8 cellular contexts compared by ENCODE assay signal in the genomic region with DNA sequence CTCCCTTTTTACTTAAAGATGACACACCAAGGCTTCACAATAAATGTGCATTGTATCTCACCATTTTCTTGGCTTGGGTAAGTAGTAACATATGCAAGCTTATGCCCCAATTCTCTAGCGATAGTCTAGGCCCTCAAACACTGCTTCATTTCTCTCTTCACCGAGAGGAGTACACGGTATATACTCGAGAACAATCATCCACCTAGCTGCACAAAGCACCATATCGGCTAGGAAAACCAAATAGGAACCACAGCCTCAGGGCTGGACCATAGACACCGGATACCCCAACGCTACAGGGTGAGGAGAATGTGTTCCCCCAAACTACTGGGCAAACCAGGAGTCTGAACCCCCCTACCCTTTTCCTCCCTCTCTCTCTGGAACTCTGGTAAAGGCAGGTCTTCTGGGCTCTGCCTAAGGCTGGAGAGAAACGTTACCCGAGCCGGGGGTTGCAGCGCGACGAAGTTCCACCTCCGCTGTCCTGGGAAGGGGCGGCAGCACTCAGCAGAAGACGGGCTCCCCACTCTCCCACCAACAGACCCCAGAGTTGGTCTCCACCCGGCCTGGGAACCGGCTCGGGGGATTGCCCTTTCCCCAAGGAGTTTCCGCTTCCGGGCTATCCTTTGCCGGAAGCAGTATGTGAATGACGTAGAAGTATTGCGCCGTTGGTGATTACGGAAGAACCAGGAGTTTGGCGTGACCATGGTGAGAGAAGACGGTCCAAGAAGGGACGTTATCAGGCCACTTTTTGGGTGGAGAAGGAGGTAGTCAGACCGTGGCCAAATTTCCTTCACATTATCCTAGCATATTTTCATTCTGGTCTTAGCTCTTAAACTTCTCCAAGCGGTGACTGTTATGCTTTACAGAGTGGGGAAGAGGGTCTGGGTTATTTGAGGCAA. TPM values are rescaled to one million over a fixed set of nuclear protein-coding genes. Genes with fewer than 3 reads are reported as not detected.
DNase-seq lines count a peak whose midpoint lies in the region; ATAC-seq and TF ChIP-seq lines count a peak whose summit lies in the region.

A gene with protein sequence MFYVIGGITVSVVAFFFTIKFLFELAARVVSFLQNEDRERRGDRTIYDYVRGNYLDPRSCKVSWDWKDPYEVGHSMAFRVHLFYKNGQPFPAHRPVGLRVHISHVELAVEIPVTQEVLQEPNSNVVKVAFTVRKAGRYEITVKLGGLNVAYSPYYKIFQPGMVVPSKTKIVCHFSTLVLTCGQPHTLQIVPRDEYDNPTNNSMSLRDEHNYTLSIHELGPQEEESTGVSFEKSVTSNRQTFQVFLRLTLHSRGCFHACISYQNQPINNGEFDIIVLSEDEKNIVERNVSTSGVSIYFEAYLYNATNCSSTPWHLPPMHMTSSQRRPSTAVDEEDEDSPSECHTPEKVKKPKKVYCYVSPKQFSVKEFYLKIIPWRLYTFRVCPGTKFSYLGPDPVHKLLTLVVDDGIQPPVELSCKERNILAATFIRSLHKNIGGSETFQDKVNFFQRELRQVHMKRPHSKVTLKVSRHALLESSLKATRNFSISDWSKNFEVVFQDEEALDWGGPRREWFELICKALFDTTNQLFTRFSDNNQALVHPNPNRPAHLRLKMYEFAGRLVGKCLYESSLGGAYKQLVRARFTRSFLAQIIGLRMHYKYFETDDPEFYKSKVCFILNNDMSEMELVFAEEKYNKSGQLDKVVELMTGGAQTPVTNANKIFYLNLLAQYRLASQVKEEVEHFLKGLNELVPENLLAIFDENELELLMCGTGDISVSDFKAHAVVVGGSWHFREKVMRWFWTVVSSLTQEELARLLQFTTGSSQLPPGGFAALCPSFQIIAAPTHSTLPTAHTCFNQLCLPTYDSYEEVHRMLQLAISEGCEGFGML (minus strand): TSS at position 582 of the 896 bp plus-strand sequence. CDS start 27,465 bp downstream, outside the sequence.
FCF1 (plus strand) TSS at position 646 of the 896 bp plus-strand sequence; CDS start at position 700, 54 bp downstream.

- H3K14ac ChIP-seq in neuronal stem cell (ENCODE audit: low read length) = no peak within 1 kb of the TSS

- TSS peak; percentile 63 for BruUV-seq in Calu3 (replicated peaks; lab: Mats Ljungman, UMichigan)

- H3K9me3 ChIP-seq in neuronal stem cell (replicated peaks in 1 of 2; ENCODE audit: control insufficient read depth in 2 of 2, insufficient read depth in 1 of 2, low read depth in 1 of 2, low read length in 2 of 2) = no peaks in the 10 kb centered on the region
- H3K9me3 ChIP-seq in suprapubic skin = no peaks in the 10 kb centered on the region

- no peak within 1 kb of the TSS for H2BK12ac ChIP-seq in neuronal stem cell (ENCODE audit: low read length)

- no peak within 1 kb of the TSS for H3K27ac ChIP-seq in neuronal stem cell (replicated peaks; ENCODE audit: low read length)
- peak within 1 kb of the TSS; percentile 78 for H3K27ac ChIP-seq in suprapubic skin

- peaks cover 0 to 31% of the 10 kb centered on the region in 2 donors for H3K36me3 ChIP-seq in neuronal stem cell (replicated peaks in 1 of 2; ENCODE audit: control insufficient read depth in 2 of 2, insufficient read depth in 2 of 2, low read length in 2 of 2)
- H3K36me3 ChIP-seq in suprapubic skin = peaks cover 5% of the 10 kb centered on the region

- H2BK120ac ChIP-seq in neuronal stem cell (ENCODE audit: low read depth, low read length) = no peak within 1 kb of the TSS

- peaks cover 34% of the 10 kb centered on the region for H3K36me3 Mint-ChIP-seq in Calu3 (ENCODE audit: insufficient read depth, unreplicated experiment)

- peak; percentile 80 for DNase-seq in Calu3
- peak; percentile 77 for DNase-seq in LNCaP clone FGC (ENCODE audit: low read depth)
- peak; percentile 84 for DNase-seq in activated T-cell treated with anti-CD3 and anti-CD28 coated beads, Interleukin-2, amount 50 U/mL, for 48 hours
- peak; percentile 92 for DNase-seq in fibroblast of villous mesenchyme (ENCODE audit: low read depth)
- peak; percentile 82 for DNase-seq in neuronal stem cell (ENCODE audit: low spot score)
- peak; percentile 87 for DNase-seq in suprapubic skin (ENCODE audit: low spot score in 2 of 2)
- DNase-seq in NCI-H187 (lab: John Stamatoyannopoulos, UW) = no peak

- TF ChIP-seq EP300 in suprapubic skin (IDR thresholded peaks at IDR 0.05) = no peak

- H3K4me3 Mint-ChIP-seq in Calu3 (ENCODE audit: low read depth, unreplicated experiment) = peak within 1 kb of the TSS; percentile 92

- WGBS in neuronal stem cell (ENCODE audit: extremely low coverage in 2 of 2, insufficient read length in 2 of 2, insufficient replicate concordance in 1 of 2), 2 donors = no CpG with 5 or more reads among the region's 31 CpGs
- WGBS in suprapubic skin = 2% methylated on average over 19 of the region's 31 CpGs

- TF ChIP-seq POLR2A in suprapubic skin (IDR thresholded peaks at IDR 0.05) = peak in 1 of 2 donors; percentile 76

- no peak within 1 kb of the TSS for H4K91ac ChIP-seq in neuronal stem cell (ENCODE audit: low read depth, low read length, poor library complexity)

- H4K8ac ChIP-seq in neuronal stem cell (ENCODE audit: low read depth, low read length) = no peak within 1 kb of the TSS

- H3K4me3 ChIP-seq in LNCaP clone FGC (ENCODE audit: low read depth, low read length) (peak within 1 kb of the TSS; percentile 91), fibroblast of villous mesenchyme (ENCODE audit: low read depth, low read length) (peak within 1 kb of the TSS; percentile 98), neuronal stem cell (ENCODE audit: low read length in 2 of 2) (peak within 1 kb of the TSS; percentile 90 to 96), suprapubic skin (peak within 1 kb of the TSS; percentile 80)

- peaks cover 10% of the 10 kb centered on the region for H3K4me1 Mint-ChIP-seq in Calu3 (ENCODE audit: low read depth, unreplicated experiment)

- H3K9me3 Mint-ChIP-seq in Calu3 (ENCODE audit: low read depth, unreplicated experiment) = no peaks in the 10 kb centered on the region

- intact Hi-C loops in Calu3 (cut with micrococcal nuclease; ENCODE audit: unreplicated experiment) = loop anchor here (10.0 kb wide), 1 partner anchor 98 kb away; the partner anchor contains the start of gene LTBP2

- CTCF ChIA-PET in Calu3 (lab: Charles Lee) = interaction anchor here (1.0 kb wide), 1 partner anchor 42 kb away, joined by 3 read pairs; no protein-coding TSS in a partner anchor

- H2BK15ac ChIP-seq in neuronal stem cell (ENCODE audit: low read length) = no peak within 1 kb of the TSS

- H3K27me3 Mint-ChIP-seq in Calu3 (ENCODE audit: unreplicated experiment) = no peaks in the 10 kb centered on the region

- H3K4me2 ChIP-seq in neuronal stem cell (ENCODE audit: insufficient read depth, low read length, poor library complexity, severe bottlenecking) = peak within 1 kb of the TSS; percentile 55

- peaks cover 2% of the 10 kb centered on the region in 2 donors for H3K4me1 ChIP-seq in neuronal stem cell (ENCODE audit: control insufficient read depth in 2 of 2, insufficient read depth in 1 of 2, low read depth in 1 of 2, low read length in 2 of 2)
- peaks cover 31% of the 10 kb centered on the region for H3K4me1 ChIP-seq in suprapubic skin

- peak within 1 kb of the TSS; percentile 99 for H3K27ac Mint-ChIP-seq in Calu3 (ENCODE audit: unreplicated experiment)

- peak within 1 kb of the TSS; percentile 72 for H2AFZ ChIP-seq in neuronal stem cell (ENCODE audit: low read length)

- no peak within 1 kb of the TSS for H2AK5ac ChIP-seq in neuronal stem cell (ENCODE audit: low read depth, low read length)

- peak; percentile 95 for ATAC-seq in GM21723 (IDR thresholded peaks at IDR 0.05; ENCODE audit: unreplicated experiment)

- H3K9ac ChIP-seq in neuronal stem cell (ENCODE audit: low read depth, low read length, poor library complexity) = peak within 1 kb of the TSS; percentile 70

- peak within 1 kb of the TSS; percentile 33 for H3K18ac ChIP-seq in neuronal stem cell (ENCODE audit: low read length)

- TF ChIP-seq CTCF in Calu3 (IDR thresholded peaks at IDR 0.05; ENCODE audit: unreplicated experiment) (no peak), LNCaP clone FGC (IDR thresholded peaks at IDR 0.05; ENCODE audit: control insufficient read depth, extremely low read depth, insufficient read depth) (no peak), fibroblast of villous mesenchyme (IDR thresholded peaks at IDR 0.05; ENCODE audit: insufficient read depth, low read depth, low read length) (no peak), suprapubic skin (IDR thresholded peaks at IDR 0.05) (no peak)

- no peak within 1 kb of the TSS for H3K4ac ChIP-seq in neuronal stem cell (ENCODE audit: low read length)

- H3K27me3 ChIP-seq in neuronal stem cell (ENCODE audit: control insufficient read depth in 3 of 3, insufficient read depth in 3 of 3, low read depth in 1 of 3, low read length in 3 of 3) = no peaks in the 10 kb centered on the region
- no peaks in the 10 kb centered on the region for H3K27me3 ChIP-seq in suprapubic skin

- H3K79me1 ChIP-seq in neuronal stem cell (ENCODE audit: low read depth, low read length) = peaks cover 4% of the 10 kb centered on the region

- no peak within 1 kb of the TSS for H2BK5ac ChIP-seq in neuronal stem cell (ENCODE audit: low read length)

- no peak within 1 kb of the TSS for H3K23ac ChIP-seq in neuronal stem cell (ENCODE audit: low read depth, low read length, poor library complexity)

RNA-seq across cellular contexts. Expression of the first gene that starts in this region (rescaled TPM):
- total RNA-seq in Calu3 (2022) (31.9 and 40.3 TPM in 2 replicates), fibroblast of villous mesenchyme (39.0 and 44.5 TPM in 2 replicates), suprapubic skin (10 to 100 TPM; 18.0 to 44.2 (median 30.1) TPM)
- polyA plus RNA-seq in neuronal stem cell (2013, experiment 1 of 2) = 29.2 TPM
- 29.2 TPM for polyA plus RNA-seq in neuronal stem cell (2013, experiment 2 of 2)

RNA-seq across cellular contexts. Expression of gene FCF1, which starts in this region (rescaled TPM):
- total RNA-seq in Calu3 (2022) = 58.0 and 60.9 TPM in 2 replicates
- total RNA-seq in fibroblast of villous mesenchyme = 22.5 and 24.2 TPM in 2 replicates
- polyA plus RNA-seq in neuronal stem cell (2013, experiment 1 of 2) = 52.6 TPM
- polyA plus RNA-seq in neuronal stem cell (2013, experiment 2 of 2) = 52.0 TPM
- 10 to 100 TPM; 25.3 to 32.5 (median 27.3) TPM for total RNA-seq in suprapubic skin

Comparison
In these comparisons a context has a peak if more than half of its experiments do, and no peak if none do; other contexts are left out.
1. DNase-seq: peak in Calu3 (single experiment), LNCaP clone FGC (single experiment), activated T-cell treated with anti-CD3 and anti-CD28 coated beads, Interleukin-2, amount 50 U/mL, for 48 hours (2 of 2), fibroblast of villous mesenchyme (single experiment), neuronal stem cell (single experiment) and suprapubic skin (2 of 2); none in NCI-H187 (0 of 2).
2. Peak in every context shown above with its lines, with median percentiles within 50 percentile points of each other: H3K4me3 ChIP-seq.